Comparison of ENCODE assay signal across 10 cellular contexts in the genomic region with DNA sequence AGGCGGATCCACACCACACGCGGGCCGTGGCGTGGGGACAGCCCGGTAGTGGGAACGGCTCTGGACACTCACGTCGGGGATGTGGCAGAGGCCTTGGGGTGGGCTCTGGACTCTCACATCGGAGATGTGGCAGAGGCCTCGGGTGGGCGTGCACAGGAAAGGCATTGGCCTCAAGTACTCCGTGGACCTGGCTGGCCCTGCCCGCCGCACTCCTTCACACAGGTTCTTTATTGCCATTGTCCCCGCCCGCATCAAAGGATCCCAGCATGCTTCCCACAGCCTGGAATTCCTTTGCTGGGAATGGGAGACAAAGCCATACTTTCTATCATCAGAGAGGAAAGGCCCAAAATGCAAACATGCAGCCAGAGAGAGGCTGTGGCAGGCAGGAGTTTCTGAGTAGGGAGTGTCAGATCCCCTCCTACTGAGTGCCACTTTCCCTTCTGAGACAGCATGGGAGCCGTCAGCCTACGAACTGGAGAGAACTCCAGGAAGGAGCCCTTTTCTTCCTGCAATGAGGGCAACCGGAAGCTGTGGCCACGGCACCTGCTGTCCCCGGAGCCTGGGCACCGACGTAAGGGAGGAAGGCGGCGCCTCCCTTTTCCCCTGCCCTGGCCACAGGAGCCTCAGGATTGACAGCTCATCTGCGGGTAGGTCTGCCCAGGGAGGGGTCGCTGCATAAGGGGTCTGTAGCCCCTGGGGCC. TPM values are rescaled to one million over a fixed set of nuclear protein-coding genes. Genes with fewer than 3 reads are reported as not detected.
DNase-seq lines count a peak whose midpoint lies in the region; ATAC-seq and TF ChIP-seq lines count a peak whose summit lies in the region.
"Had no signal": no experiment of that assay in that cellular context is flagged by ENCODE, and none has a peak within 500 bp of the region (broad histone marks: within the 10 kb centered on the region; RNA-seq: fewer than 3 reads in every experiment).

No MANE protein-coding gene starts in this region.

- peaks cover 0 to 5% (median under 1%) of the 10 kb centered on the region in 4 donors for H3K4me1 ChIP-seq in sigmoid colon

- in situ Hi-C loops in G401 (cut with HindIII; ENCODE audit: low sequenced_read_pairs) = no loop called here

- CTCF ChIA-PET in Calu3 (lab: Charles Lee) = no interaction called here
- CTCF ChIA-PET in activated naive CD4-positive, alpha-beta T cell treated with anti-CD3 and anti-CD28 coated beads, Interleukin-2, amount 10 ng/mL, durations not matched to agents 7 days and 5 days (lab: Charles Lee) = interaction anchor here (0.8 to 1.8 kb wide), 4 partner anchors 10 to 54 kb away, joined by 3 to 5 read pairs (median 4); no protein-coding TSS in a partner anchor

- TF ChIP-seq EP300 in sigmoid colon (IDR thresholded peaks at IDR 0.05) = no peak

- intact Hi-C loops in Calu3 (cut with micrococcal nuclease; ENCODE audit: unreplicated experiment) = no loop called here
- intact Hi-C loops in natural killer cell (cut with micrococcal nuclease) = loop anchor here (10.0 kb wide), 1 partner anchor 125 kb away; no protein-coding TSS in a partner anchor
- intact Hi-C loops in sigmoid colon (cut with DNase I) = no loop called here

- 51 to 58% methylated on average over 28 of the region's 28 CpGs for WGBS in sigmoid colon, 2 donors

- no peak overlapping the region for H3K4me3 ChIP-seq in sigmoid colon

- H3K27me3 ChIP-seq in sigmoid colon = peaks cover 0 to 40% (median 0%) of the 10 kb centered on the region in 3 donors
- H3K27me3 ChIP-seq: SJSA1 had no signal

- H3K27me3 Mint-ChIP-seq in Calu3 (ENCODE audit: unreplicated experiment) (peaks cover 39% of the 10 kb centered on the region), natural killer cell (ENCODE audit: low read depth in 2 of 2) (peaks cover 0 to 5% of the 10 kb centered on the region in 2 donors), immature natural killer cell (ENCODE audit: low read depth in 3 of 3) (peaks cover 3 to 10% (median 8%) of the 10 kb centered on the region in 3 donors)
- H3K27me3 Mint-ChIP-seq in activated naive CD4-positive, alpha-beta T cell treated with anti-CD3 and anti-CD28 coated beads, Interleukin-2, amount 10 ng/mL, durations not matched to agents 7 days and 5 days = peaks cover 32% of the 10 kb centered on the region

- no TSS peak for BruUV-seq in Calu3 (replicated peaks; lab: Mats Ljungman, UMichigan)

- no peak overlapping the region for H3K27ac ChIP-seq in sigmoid colon
- H3K27ac ChIP-seq: SJSA1 had no signal

- H3K27ac Mint-ChIP-seq in Calu3 (ENCODE audit: unreplicated experiment) (no peak overlapping the region), natural killer cell (no peak overlapping the region), immature natural killer cell (peak overlapping the region in 1 of 6 donors; percentile 68)
- peak overlapping the region; percentile 84 for H3K27ac Mint-ChIP-seq in activated naive CD4-positive, alpha-beta T cell treated with anti-CD3 and anti-CD28 coated beads, Interleukin-2, amount 10 ng/mL, durations not matched to agents 7 days and 5 days

- H3K4me3 Mint-ChIP-seq in Calu3 (ENCODE audit: low read depth, unreplicated experiment) (peak overlapping the region; percentile 75), natural killer cell (peak overlapping the region; percentile 28), immature natural killer cell (peak overlapping the region in 2 of 5 donors; percentile 18 to 85)
- H3K4me3 Mint-ChIP-seq in activated naive CD4-positive, alpha-beta T cell treated with anti-CD3 and anti-CD28 coated beads, Interleukin-2, amount 10 ng/mL, durations not matched to agents 7 days and 5 days = peak overlapping the region; percentile 54

- TF ChIP-seq CTCF in Calu3 (IDR thresholded peaks at IDR 0.05; ENCODE audit: unreplicated experiment) (no peak), natural killer cell (IDR thresholded peaks at IDR 0.05) (no peak), sigmoid colon (IDR thresholded peaks at IDR 0.05) (no peak)

- H3K4me1 Mint-ChIP-seq in Calu3 (ENCODE audit: low read depth, unreplicated experiment) (peaks cover 32% of the 10 kb centered on the region), natural killer cell (peaks cover 12 to 21% of the 10 kb centered on the region in 2 donors), immature natural killer cell (peaks cover 17 to 22% of the 10 kb centered on the region in 2 donors)
- peaks cover 69% of the 10 kb centered on the region for H3K4me1 Mint-ChIP-seq in activated naive CD4-positive, alpha-beta T cell treated with anti-CD3 and anti-CD28 coated beads, Interleukin-2, amount 10 ng/mL, durations not matched to agents 7 days and 5 days

- no peak for TF ChIP-seq POLR2A in sigmoid colon (IDR thresholded peaks at IDR 0.05)

- H3K9me3 ChIP-seq in sigmoid colon = no peaks in the 10 kb centered on the region
- H3K9me3 ChIP-seq: heart left ventricle, SJSA1 had no signal

- H3K36me3 ChIP-seq in sigmoid colon = no peaks in the 10 kb centered on the region
- H3K36me3 ChIP-seq: heart left ventricle had no signal

- DNase-seq in Calu3 = peak; percentile 50
- DNase-seq in Kasumi-1 (lab: John Stamatoyannopoulos, UW) = peak; percentile 50 to 70
- peak; percentile 67 for DNase-seq in activated naive CD4-positive, alpha-beta T cell treated with anti-CD3 and anti-CD28 coated beads, Interleukin-2, amount 10 ng/mL, durations not matched to agents 7 days and 5 days
- DNase-seq in natural killer cell = no peak
- DNase-seq in sigmoid colon = no peak
- no peak for DNase-seq in immature natural killer cell
- DNase-seq in G401 (ENCODE audit: low spot score) = no peak
- DNase-seq: heart left ventricle had no signal

- H3K36me3 Mint-ChIP-seq in Calu3 (ENCODE audit: insufficient read depth, unreplicated experiment) = peaks cover 32% of the 10 kb centered on the region
- no peaks in the 10 kb centered on the region for H3K36me3 Mint-ChIP-seq in activated naive CD4-positive, alpha-beta T cell treated with anti-CD3 and anti-CD28 coated beads, Interleukin-2, amount 10 ng/mL, durations not matched to agents 7 days and 5 days
- H3K36me3 Mint-ChIP-seq in natural killer cell = no peaks in the 10 kb centered on the region
- H3K36me3 Mint-ChIP-seq in immature natural killer cell = no peaks in the 10 kb centered on the region

- ATAC-seq in natural killer cell (no peak), GM19463 (IDR thresholded peaks at IDR 0.05; ENCODE audit: unreplicated experiment) (no peak)

- H3K9me3 Mint-ChIP-seq in Calu3 (ENCODE audit: low read depth, unreplicated experiment) = no peaks in the 10 kb centered on the region
- no peaks in the 10 kb centered on the region for H3K9me3 Mint-ChIP-seq in activated naive CD4-positive, alpha-beta T cell treated with anti-CD3 and anti-CD28 coated beads, Interleukin-2, amount 10 ng/mL, durations not matched to agents 7 days and 5 days
- no peaks in the 10 kb centered on the region for H3K9me3 Mint-ChIP-seq in natural killer cell
- H3K9me3 Mint-ChIP-seq in immature natural killer cell = no peaks in the 10 kb centered on the region

RNA-seq across cellular contexts. Expression of a gene that starts 51.5 kb away (rescaled TPM):
- total RNA-seq in Calu3 (2022) (133 and 139 TPM in 2 replicates), natural killer cell (100 to 1,000 TPM; 120 to 147 (median 147) TPM), sigmoid colon (10 to 100 TPM; 50.8 to 63.1 (median 54.8) TPM)
- polyA plus RNA-seq in sigmoid colon (10 to 100 TPM; 32.8 to 74.2 (median 40.2) TPM), immature natural killer cell (10 to 100 TPM; 30.9 to 91.5 (median 55.5) TPM)
- 28.6 and 41.9 TPM in 2 replicates for total RNA-seq in G401 (2014; rRNA removed; shearing (Covaris generic))

Comparison
In these comparisons a context has a peak if more than half of its experiments do, and no peak if none do; other contexts are left out.
1. DNase-seq: peak in Calu3 (single experiment), Kasumi-1 (2 of 2) and activated naive CD4-positive, alpha-beta T cell treated with anti-CD3 and anti-CD28 coated beads, Interleukin-2, amount 10 ng/mL, durations not matched to agents 7 days and 5 days (single experiment); none in natural killer cell (single experiment), sigmoid colon (single experiment), immature natural killer cell (0 of 3) and G401 (single experiment).